Comparison of ENCODE assay signal across 1 cellular context in genomic region chr9:137129456-137130175, GRCh38.
TF ChIP-seq lines count a peak whose summit lies in the region.

No MANE protein-coding gene starts in this region.

TF ChIP-seq in K562, 482 proteins besides CTCF, POLR2A, EP300 and RAD21 (continued from another document and continues in another):
- TF ChIP-seq PBX2 (CRISPR knock-in tag; IDR thresholded peaks at IDR 0.05; ENCODE audit: low read depth) (no peak), PBX2 (tag; conservative IDR thresholded peaks at IDR 0.05; ENCODE audit: low read depth) (no peak), ELK1 (CRISPR knock-in tag; IDR thresholded peaks at IDR 0.05) (no peak), MTF1 (CRISPR knock-in tag; IDR thresholded peaks at IDR 0.05; ENCODE audit: borderline replicate concordance) (no peak), ZNF445 (CRISPR knock-in tag; IDR thresholded peaks at IDR 0.05; ENCODE audit: low read depth) (no peak), ZNF436 (CRISPR knock-in tag; IDR thresholded peaks at IDR 0.05) (no peak), SRSF9 (IDR thresholded peaks at IDR 0.05; ENCODE audit: borderline replicate concordance, low read depth, low read length) (no peak), CTBP1 (IDR thresholded peaks at IDR 0.05; ENCODE audit: borderline replicate concordance) (peak; percentile 97), ZKSCAN3 (CRISPR knock-in tag; IDR thresholded peaks at IDR 0.05) (no peak), HDAC2 (IDR thresholded peaks at IDR 0.05) (no peak; the same call in 1 of the 2 replicates), CBX3 (IDR thresholded peaks at IDR 0.05; ENCODE audit: borderline replicate concordance in 1 of 2, low read length in 2 of 2) (peak in 1 of 2 experiments; percentile 77; a peak in 2 of 3 replicates), ZBED1 (IDR thresholded peaks at IDR 0.05) (no peak), PURB (CRISPR knock-in tag; IDR thresholded peaks at IDR 0.05; ENCODE audit: low read depth) (no peak), HDGF (IDR thresholded peaks at IDR 0.05) (no peak), CHD1 (IDR thresholded peaks at IDR 0.05; ENCODE audit: low read length) (no peak), KLF1 (tag; IDR thresholded peaks at IDR 0.05) (peak; percentile 95), HNRNPK (IDR thresholded peaks at IDR 0.05; ENCODE audit: low read depth, low read length, poor library complexity, severe bottlenecking) (no peak), ARID3B (CRISPR knock-in tag; IDR thresholded peaks at IDR 0.05; ENCODE audit: borderline replicate concordance) (0 out of 2 replicates have a peak, but pooled peaks have one; percentile 4), ZNF354B (CRISPR knock-in tag; IDR thresholded peaks at IDR 0.05) (no peak), NFXL1 (CRISPR knock-in tag; IDR thresholded peaks at IDR 0.05) (no peak), ZC3H4 (CRISPR knock-in tag; IDR thresholded peaks at IDR 0.05; ENCODE audit: borderline replicate concordance) (no peak), BRD9 (IDR thresholded peaks at IDR 0.05; ENCODE audit: low read depth, partially characterized antibody) (no peak), DDX20 (tag; IDR thresholded peaks at IDR 0.05; ENCODE audit: low read depth) (no peak), VEZF1 (CRISPR knock-in tag; IDR thresholded peaks at IDR 0.05) (no peak), PTRF (tag; IDR thresholded peaks at IDR 0.05) (no peak), ZC3H11A (IDR thresholded peaks at IDR 0.05; ENCODE audit: low read depth, low read length) (no peak), ZNF583 (CRISPR knock-in tag; IDR thresholded peaks at IDR 0.05) (no peak), OTX1 (CRISPR knock-in tag; IDR thresholded peaks at IDR 0.05) (peak; percentile 79; the same call in 1 of the 2 replicates), E2F5 (CRISPR knock-in tag; IDR thresholded peaks at IDR 0.05) (no peak), ZNF282 (CRISPR knock-in tag; IDR thresholded peaks at IDR 0.05) (no peak; the same call in 1 of the 2 replicates), RBBP5 (IDR thresholded peaks at IDR 0.05; ENCODE audit: borderline replicate concordance, insufficient read depth, low read length, poor library complexity, severe bottlenecking) (peak; percentile 84), NR2C1 (IDR thresholded peaks at IDR 0.05) (no peak), NR2C1 (tag; IDR thresholded peaks at IDR 0.05) (no peak), SLC30A9 (CRISPR knock-in tag; IDR thresholded peaks at IDR 0.05) (no peak), NONO (IDR thresholded peaks at IDR 0.05; ENCODE audit: low read depth in 2 of 2, low read length in 1 of 2) (peak in 1 of 2 experiments; percentile 60; a peak in 2 of 4 replicates), PRPF4 (IDR thresholded peaks at IDR 0.05; ENCODE audit: insufficient read depth, low read depth, low read length, poor library complexity, severe bottlenecking) (no peak), HBP1 (CRISPR knock-in tag; IDR thresholded peaks at IDR 0.05) (no peak), BRF1 (IDR thresholded peaks at IDR 0.05; ENCODE audit: borderline replicate concordance, extremely low read depth, insufficient read length) (no peak), JUNB (CRISPR knock-in tag; conservative IDR thresholded peaks at IDR 0.05) (no peak), GABPB2 (CRISPR knock-in tag; conservative IDR thresholded peaks at IDR 0.05) (no peak), ZNF586 (CRISPR knock-in tag; conservative IDR thresholded peaks at IDR 0.05) (no peak), CREB1 (IDR thresholded peaks at IDR 0.05) (peak; percentile 71), CREB1 (CRISPR knock-in tag; IDR thresholded peaks at IDR 0.05) (peak; percentile 84), DACH1 (IDR thresholded peaks at IDR 0.05; ENCODE audit: partially characterized antibody) (no peak), RBM14 (IDR thresholded peaks at IDR 0.05; ENCODE audit: borderline replicate concordance, insufficient read depth, low read depth, low read length) (0 out of 2 replicates have a peak, but pooled peaks have one; percentile 31), E2F8 (IDR thresholded peaks at IDR 0.05; ENCODE audit: low read depth, partially characterized antibody) (no peak), XRCC3 (IDR thresholded peaks at IDR 0.05) (no peak), YY1 (IDR thresholded peaks at IDR 0.05; ENCODE audit: borderline replicate concordance in 1 of 3, control insufficient read depth in 1 of 3, extremely low read depth in 1 of 3, insufficient read depth in 3 of 3, insufficient read length in 1 of 3, insufficient replicate concordance in 2 of 3, low read depth in 1 of 3, low read length in 2 of 3) (peak; percentile 82 to 90 (median 87)), CUX1 (CRISPR knock-in tag; IDR thresholded peaks at IDR 0.05) (no peak), USF2 (CRISPR knock-in tag; IDR thresholded peaks at IDR 0.05) (no peak), CHD2 (IDR thresholded peaks at IDR 0.05; ENCODE audit: low read depth, low read length) (no peak), ZEB2 (IDR thresholded peaks at IDR 0.05) (no peak), GATAD2B (IDR thresholded peaks at IDR 0.05; ENCODE audit: borderline replicate concordance) (no peak)
